Comparison of ENCODE assay signal across 8 cellular contexts in the genomic region with DNA sequence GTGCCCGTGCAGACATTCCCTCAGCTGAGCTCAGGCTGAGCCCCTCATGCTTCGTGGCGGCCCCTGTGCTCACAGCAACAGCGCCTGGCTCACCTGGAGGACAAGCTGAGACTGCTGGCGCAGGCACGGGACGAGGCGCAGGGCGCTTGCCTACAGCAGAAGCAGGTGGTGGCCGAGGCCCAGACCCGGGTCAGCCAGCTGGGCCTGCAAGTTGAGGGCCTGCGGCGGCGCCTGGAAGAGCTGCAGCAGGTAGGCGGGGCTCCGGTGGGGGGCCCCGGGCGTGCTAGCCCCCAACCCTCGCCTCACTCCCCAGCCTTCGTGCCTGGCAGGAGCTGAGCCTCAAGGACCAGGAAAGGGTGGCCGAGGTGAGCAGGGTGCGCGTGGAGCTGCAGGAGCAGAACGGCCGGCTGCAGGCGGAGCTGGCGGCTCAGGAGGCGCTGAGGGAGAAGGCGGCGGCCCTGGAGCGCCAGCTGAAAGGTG. TPM values are rescaled to one million over a fixed set of nuclear protein-coding genes. Genes with fewer than 3 reads are reported as not detected.
A peak's percentile ranks its signal among the peaks of the same experiment; 100 is the strongest.
DNase-seq lines count a peak whose midpoint lies in the region; ATAC-seq, FAIRE-seq and TF ChIP-seq lines count a peak whose summit lies in the region.

No MANE protein-coding gene starts in this region.

- H3K4me3 ChIP-seq in HEK293 (ENCODE audit: low read depth, low read length) (no peak overlapping the region), astrocyte (ENCODE audit: insufficient read depth, low read depth, low read length) (no peak overlapping the region)

- peaks cover 0 to 68% of the 10 kb centered on the region in 2 experiments; a peak in 2 of 3 replicates for H3K36me3 ChIP-seq in HEK293 (ENCODE audit: control insufficient read depth in 2 of 2, insufficient read depth in 1 of 2, low read length in 2 of 2)
- no peaks in the 10 kb centered on the region for H3K36me3 ChIP-seq in astrocyte (ENCODE audit: insufficient read depth, low read length)

- H3K4me3 Mint-ChIP-seq in astrocyte (ENCODE audit: unreplicated experiment) (no peak overlapping the region), endothelial cell (ENCODE audit: unreplicated experiment) (no peak overlapping the region)
- peak overlapping the region; percentile 85 for H3K4me3 Mint-ChIP-seq in natural killer cell treated with Interleukin-12 subunit alpha and Interleukin-12 subunit beta and Interleukin-15 and Interleukin-18, amount 100 ng/mL, for 72 hours

- H3K9ac ChIP-seq in astrocyte (ENCODE audit: low read length), result no peak overlapping the region

- H3K27me3 ChIP-seq in astrocyte (ENCODE audit: insufficient read depth, low read length), result no peaks in the 10 kb centered on the region

- CTCF ChIA-PET in HEK293 (lab: Yijun Ruan, JAX), result interaction anchor here (0.6 to 3.6 kb wide), 32 partner anchors 8 to 321 kb away, joined by 3 to 35 read pairs (median 4); a partner anchor contains a TSS

- H3K27ac Mint-ChIP-seq in astrocyte (ENCODE audit: unreplicated experiment), result no peak overlapping the region
- H3K27ac Mint-ChIP-seq in natural killer cell treated with Interleukin-12 subunit alpha and Interleukin-12 subunit beta and Interleukin-15 and Interleukin-18, amount 100 ng/mL, for 72 hours, result no peak overlapping the region
- H3K27ac Mint-ChIP-seq in endothelial cell (ENCODE audit: unreplicated experiment), result no peak overlapping the region

- H3K4me1 ChIP-seq in HEK293 (ENCODE audit: control insufficient read depth, insufficient read depth, low read length), result no peaks in the 10 kb centered on the region
- H3K4me1 ChIP-seq in astrocyte (ENCODE audit: insufficient read depth, low read length), result peaks cover 12% of the 10 kb centered on the region

- DNase-seq in astrocyte (ENCODE audit: low read depth) (no peak), endothelial cell (ENCODE audit: low spot score) (no peak), OCI-M2 (lab: John Stamatoyannopoulos, UW; ENCODE audit: unreplicated experiment) (no peak), NCI-H1105 (lab: John Stamatoyannopoulos, UW) (no peak), SK-N-DZ (ENCODE audit: low spot score) (no peak)
- DNase-seq in natural killer cell treated with Interleukin-12 subunit alpha and Interleukin-12 subunit beta and Interleukin-15 and Interleukin-18, amount 100 ng/mL, for 72 hours (ENCODE audit: low spot score), result no peak

- no peaks in the 10 kb centered on the region for H3K9me3 ChIP-seq in HEK293 (ENCODE audit: control insufficient read depth, insufficient read depth, low read depth, low read length)
- H3K9me3 ChIP-seq in astrocyte (ENCODE audit: insufficient read depth, low read depth, low read length), result no peaks in the 10 kb centered on the region

- no peaks in the 10 kb centered on the region for H3K79me2 ChIP-seq in astrocyte (ENCODE audit: insufficient read depth, low read length)

- H4K20me1 ChIP-seq in astrocyte (ENCODE audit: insufficient read depth, low read length), result no peaks in the 10 kb centered on the region

- POLR2A ChIA-PET in HEK293 (lab: Yijun Ruan, JAX), result interaction anchor here (0.5 to 6.0 kb wide), 17 partner anchors 8 to 317 kb away, joined by 3 to 56 read pairs (median 6); a partner anchor contains a TSS

- peak overlapping the region; percentile 97 for H3K27ac ChIP-seq in 22Rv1
- H3K27ac ChIP-seq in HEK293 (ENCODE audit: extremely low read depth, low read depth, low read length), result peak overlapping the region; percentile 93
- no peak overlapping the region for H3K27ac ChIP-seq in astrocyte (ENCODE audit: low read depth, low read length)

- no peak for ATAC-seq in natural killer cell treated with Interleukin-12 subunit alpha and Interleukin-12 subunit beta and Interleukin-15 and Interleukin-18, amount 100 ng/mL, for 72 hours

- TF ChIP-seq CTCF in 22Rv1 (IDR thresholded peaks at IDR 0.05) (no peak), HEK293 (tag by site-specific recombination; IDR thresholded peaks at IDR 0.05) (no peak), astrocyte (IDR thresholded peaks at IDR 0.05; ENCODE audit: insufficient read depth, low read depth, low read length) (no peak), endothelial cell (IDR thresholded peaks at IDR 0.05; ENCODE audit: unreplicated experiment) (no peak)

- no peak for FAIRE-seq in astrocyte (lab: Jason Lieb, UNC)

- H3K36me3 Mint-ChIP-seq in astrocyte (ENCODE audit: low read depth, unreplicated experiment) (peaks cover 6% of the 10 kb centered on the region), endothelial cell (ENCODE audit: low read depth, unreplicated experiment) (peaks cover 2% of the 10 kb centered on the region)
- H3K36me3 Mint-ChIP-seq in natural killer cell treated with Interleukin-12 subunit alpha and Interleukin-12 subunit beta and Interleukin-15 and Interleukin-18, amount 100 ng/mL, for 72 hours, result no peaks in the 10 kb centered on the region

- H3K9me3 Mint-ChIP-seq in astrocyte (ENCODE audit: unreplicated experiment) (no peaks in the 10 kb centered on the region), endothelial cell (ENCODE audit: unreplicated experiment) (no peaks in the 10 kb centered on the region)
- no peaks in the 10 kb centered on the region for H3K9me3 Mint-ChIP-seq in natural killer cell treated with Interleukin-12 subunit alpha and Interleukin-12 subunit beta and Interleukin-15 and Interleukin-18, amount 100 ng/mL, for 72 hours

- H2AFZ ChIP-seq in astrocyte (ENCODE audit: low read depth, low read length), result peak overlapping the region; percentile 87

- peak overlapping the region; percentile 91 for H3K4me2 ChIP-seq in astrocyte (ENCODE audit: low read length)

- H3K4me1 Mint-ChIP-seq in astrocyte (ENCODE audit: low read depth, unreplicated experiment) (no peaks in the 10 kb centered on the region), endothelial cell (ENCODE audit: unreplicated experiment) (peaks cover 5% of the 10 kb centered on the region)
- peaks cover 9 to 10% of the 10 kb centered on the region in 2 donors for H3K4me1 Mint-ChIP-seq in natural killer cell treated with Interleukin-12 subunit alpha and Interleukin-12 subunit beta and Interleukin-15 and Interleukin-18, amount 100 ng/mL, for 72 hours (ENCODE audit: low read depth in 2 of 2)

- H3K27me3 Mint-ChIP-seq in astrocyte (ENCODE audit: low read depth, unreplicated experiment) (peaks cover 10% of the 10 kb centered on the region), endothelial cell (ENCODE audit: unreplicated experiment) (peaks cover 14% of the 10 kb centered on the region)
- H3K27me3 Mint-ChIP-seq in natural killer cell treated with Interleukin-12 subunit alpha and Interleukin-12 subunit beta and Interleukin-15 and Interleukin-18, amount 100 ng/mL, for 72 hours, result no peaks in the 10 kb centered on the region

TF ChIP-seq in HEK293, 187 proteins besides CTCF, POLR2A, EP300 and RAD21:
- TF ChIP-seq ZNF76 (tag by site-specific recombination; IDR thresholded peaks at IDR 0.05; ENCODE audit: borderline replicate concordance, low read depth) (peak; percentile 36; the same call in 1 of the 2 replicates), ZNF10 (tag by site-specific recombination; IDR thresholded peaks at IDR 0.05) (0 out of 2 replicates have a peak, but pooled peaks have one; percentile 9), KLF16 (tag by site-specific recombination; IDR thresholded peaks at IDR 0.05) (no peak)

RNA-seq across cellular contexts. Expression of a gene that starts 1.4 kb away (rescaled TPM):
- total RNA-seq in astrocyte (40.5 and 41.3 TPM in 2 replicates), endothelial cell (ENCODE audit: unreplicated experiment) (24.0 TPM)
- 1 to 10 TPM; 3.0 to 6.1 TPM for total RNA-seq in natural killer cell treated with Interleukin-12 subunit alpha and Interleukin-12 subunit beta and Interleukin-15 and Interleukin-18, amount 100 ng/mL, for 72 hours
- polyA plus RNA-seq in SK-N-DZ (2014; cell fraction: cytosol; rRNA removed), result 207 and 236 TPM in 2 replicates
- polyA plus RNA-seq in SK-N-DZ (2014; cell fraction: nucleus; rRNA removed), result 474 and 522 TPM in 2 replicates

RNA-seq across cellular contexts. Expression of a gene that starts 6.9 kb away (rescaled TPM):
- total RNA-seq in astrocyte (6.2 and 6.6 TPM in 2 replicates), endothelial cell (ENCODE audit: unreplicated experiment) (12.2 TPM)
- total RNA-seq in natural killer cell treated with Interleukin-12 subunit alpha and Interleukin-12 subunit beta and Interleukin-15 and Interleukin-18, amount 100 ng/mL, for 72 hours, result 10 to 100 TPM; 16.1 to 42.3 TPM
- polyA plus RNA-seq in SK-N-DZ (2014; cell fraction: cytosol; rRNA removed), result 35.1 and 52.1 TPM in 2 replicates
- 551 and 631 TPM in 2 replicates for polyA plus RNA-seq in SK-N-DZ (2014; cell fraction: nucleus; rRNA removed)

RNA-seq across cellular contexts. Expression of a gene that starts 7.4 kb away (rescaled TPM):
- total RNA-seq in astrocyte (26.3 and 26.7 TPM in 2 replicates), endothelial cell (ENCODE audit: unreplicated experiment) (42.9 TPM)
- 100 to 1,000 TPM in 1 of 2 donors, 10 to 100 TPM in 1; 82.6 to 174 TPM for total RNA-seq in natural killer cell treated with Interleukin-12 subunit alpha and Interleukin-12 subunit beta and Interleukin-15 and Interleukin-18, amount 100 ng/mL, for 72 hours
- polyA plus RNA-seq in SK-N-DZ (2014; cell fraction: cytosol; rRNA removed), result 355 and 371 TPM in 2 replicates
- 411 and 471 TPM in 2 replicates for polyA plus RNA-seq in SK-N-DZ (2014; cell fraction: nucleus; rRNA removed)

RNA-seq across cellular contexts. Expression of a gene that starts 7.5 kb away (rescaled TPM):
- total RNA-seq in astrocyte, result 42.3 and 49.9 TPM in 2 replicates
- total RNA-seq in natural killer cell treated with Interleukin-12 subunit alpha and Interleukin-12 subunit beta and Interleukin-15 and Interleukin-18, amount 100 ng/mL, for 72 hours, result 100 to 1,000 TPM in 1 of 2 donors, 10 to 100 TPM in 1; 95.7 to 136 TPM
- 30.8 TPM for total RNA-seq in endothelial cell (ENCODE audit: unreplicated experiment)
- polyA plus RNA-seq in SK-N-DZ (2014; cell fraction: cytosol; rRNA removed), result 228 and 312 TPM in 2 replicates
- 357 and 359 TPM in 2 replicates for polyA plus RNA-seq in SK-N-DZ (2014; cell fraction: nucleus; rRNA removed)

RNA-seq across cellular contexts. Expression of a gene that starts 21.6 kb away (rescaled TPM):
- total RNA-seq in astrocyte, result 40.2 and 41.9 TPM in 2 replicates
- 10 to 100 TPM; 18.2 to 23.1 TPM for total RNA-seq in natural killer cell treated with Interleukin-12 subunit alpha and Interleukin-12 subunit beta and Interleukin-15 and Interleukin-18, amount 100 ng/mL, for 72 hours
- total RNA-seq in endothelial cell (ENCODE audit: unreplicated experiment), result 19.7 TPM
- 65.1 and 71.9 TPM in 2 replicates for polyA plus RNA-seq in SK-N-DZ (2014; cell fraction: cytosol; rRNA removed)
- 471 and 495 TPM in 2 replicates for polyA plus RNA-seq in SK-N-DZ (2014; cell fraction: nucleus; rRNA removed)
